In genomic region chr22:44325718-44326548, GRCh38 we compare ENCODE assay signal across 9 cellular contexts. TPM values are rescaled to one million over a fixed set of nuclear protein-coding genes. Genes with fewer than 3 reads are reported as not detected.
DNase-seq lines count a peak whose midpoint lies in the region; ATAC-seq, FAIRE-seq and TF ChIP-seq lines count a peak whose summit lies in the region.
"Had no signal": no experiment of that assay in that cellular context is flagged by ENCODE, and none has a peak within 500 bp of the region (broad histone marks: within the 10 kb centered on the region; RNA-seq: fewer than 3 reads in every experiment).

No MANE protein-coding gene starts in this region.

- ATAC-seq in WTC11 (no peak), HG03354 (IDR thresholded peaks at IDR 0.05; ENCODE audit: poor library complexity, severe bottlenecking, unreplicated experiment) (no peak)

- peaks cover 63% of the 10 kb centered on the region for H3K27me3 Mint-ChIP-seq in T-helper 1 cell treated with Interleukin-12 subunit alpha and Interleukin-12 subunit beta and Interleukin-4 antibody, amounts not matched to agents 30 μg/mL and 1 μg/mL, for 36 hours (ENCODE audit: low read depth)
- H3K27me3 Mint-ChIP-seq in activated naive CD8-positive, alpha-beta T cell treated with anti-CD3 and anti-CD28 coated beads for 36 hours = peaks cover 53% of the 10 kb centered on the region
- H3K27me3 Mint-ChIP-seq in WTC11 (ENCODE audit: low read depth) = peaks cover 17% of the 10 kb centered on the region

- peak overlapping the region; percentile 87 for H2AFZ ChIP-seq in keratinocyte (ENCODE audit: control insufficient read depth, low read length)

- peak overlapping the region; percentile 77 for H3K9ac ChIP-seq in keratinocyte (ENCODE audit: control insufficient read depth, extremely low read depth, insufficient read depth, low read length)

- peaks cover 8% of the 10 kb centered on the region for H3K4me1 ChIP-seq in keratinocyte (ENCODE audit: control insufficient read depth, extremely low read depth, insufficient read depth, low read length)

- no peaks in the 10 kb centered on the region for H3K79me2 ChIP-seq in keratinocyte (ENCODE audit: control insufficient read depth, insufficient read depth, low read length)

- H3K9me3 ChIP-seq in keratinocyte (ENCODE audit: control insufficient read depth, low read depth, low read length) = no peaks in the 10 kb centered on the region

- no peak for DNase-seq in T-helper 1 cell
- no peak for DNase-seq in activated naive CD8-positive, alpha-beta T cell treated with anti-CD3 and anti-CD28 coated beads for 36 hours
- DNase-seq in keratinocyte (ENCODE audit: low read depth, low spot score) = no peak
- DNase-seq in superior temporal gyrus (ENCODE audit: extremely low spot score) = peak; percentile 45
- no peak for DNase-seq in WTC11 (ENCODE audit: low spot score)
- DNase-seq in stimulated activated CD4-positive, alpha-beta T cell treated with anti-CD3 and anti-CD28 coated beads, Interleukin-4, amount 100 ng/mL, for 24 hours = no peak

- no peak for FAIRE-seq in keratinocyte (lab: Jason Lieb, UNC)
- FAIRE-seq: G401.6 had no signal

- CTCF ChIA-PET in WTC11 (lab: Charles Lee) = interaction anchor here (0.6 to 1.7 kb wide), 8 partner anchors 9 to 333 kb away, joined by 3 to 13 read pairs (median 3); no protein-coding TSS in a partner anchor

- dilution Hi-C loops in keratinocyte (cut with MboI; ENCODE audit: extremely low pct_ligation_motif_present, low sequenced_read_pairs) = no loop called here

- POLR2A ChIA-PET in WTC11 (lab: Charles Lee) = no interaction called here

- no peak overlapping the region for H3K27ac Mint-ChIP-seq in T-helper 1 cell treated with Interleukin-12 subunit alpha and Interleukin-12 subunit beta and Interleukin-4 antibody, amounts not matched to agents 30 μg/mL and 1 μg/mL, for 36 hours
- H3K27ac Mint-ChIP-seq in activated naive CD8-positive, alpha-beta T cell treated with anti-CD3 and anti-CD28 coated beads for 36 hours = no peak overlapping the region
- no peak overlapping the region for H3K27ac Mint-ChIP-seq in WTC11

- H3K27ac ChIP-seq in keratinocyte (ENCODE audit: control insufficient read depth, insufficient read depth, low read length) = no peak overlapping the region

- no peaks in the 10 kb centered on the region for H3K36me3 ChIP-seq in keratinocyte (ENCODE audit: control insufficient read depth in 2 of 2, extremely low read depth in 1 of 2, insufficient read depth in 2 of 2, low read length in 2 of 2)

- H3K4me1 Mint-ChIP-seq in T-helper 1 cell treated with Interleukin-12 subunit alpha and Interleukin-12 subunit beta and Interleukin-4 antibody, amounts not matched to agents 30 μg/mL and 1 μg/mL, for 36 hours (ENCODE audit: low read depth) = peaks cover 13% of the 10 kb centered on the region
- H3K4me1 Mint-ChIP-seq in activated naive CD8-positive, alpha-beta T cell treated with anti-CD3 and anti-CD28 coated beads for 36 hours = peaks cover 20% of the 10 kb centered on the region
- H3K4me1 Mint-ChIP-seq in WTC11 = peaks cover 34% of the 10 kb centered on the region

- H3K9me3 Mint-ChIP-seq in T-helper 1 cell treated with Interleukin-12 subunit alpha and Interleukin-12 subunit beta and Interleukin-4 antibody, amounts not matched to agents 30 μg/mL and 1 μg/mL, for 36 hours = no peaks in the 10 kb centered on the region
- H3K9me3 Mint-ChIP-seq in activated naive CD8-positive, alpha-beta T cell treated with anti-CD3 and anti-CD28 coated beads for 36 hours = no peaks in the 10 kb centered on the region
- H3K9me3 Mint-ChIP-seq in WTC11 = no peaks in the 10 kb centered on the region

- no peaks in the 10 kb centered on the region for H4K20me1 ChIP-seq in keratinocyte (ENCODE audit: control insufficient read depth, extremely low read depth, insufficient read depth, low read length)

- no peaks in the 10 kb centered on the region for H3K36me3 Mint-ChIP-seq in T-helper 1 cell treated with Interleukin-12 subunit alpha and Interleukin-12 subunit beta and Interleukin-4 antibody, amounts not matched to agents 30 μg/mL and 1 μg/mL, for 36 hours (ENCODE audit: low read depth)
- H3K36me3 Mint-ChIP-seq in activated naive CD8-positive, alpha-beta T cell treated with anti-CD3 and anti-CD28 coated beads for 36 hours = no peaks in the 10 kb centered on the region
- H3K36me3 Mint-ChIP-seq in WTC11 = no peaks in the 10 kb centered on the region

- no peaks in the 10 kb centered on the region for H3K9me1 ChIP-seq in keratinocyte (ENCODE audit: control insufficient read depth, extremely low read depth, insufficient read depth, low read length)

- peak; percentile 9 to 25 (median 20) for TF ChIP-seq CTCF in keratinocyte (optimal IDR thresholded peaks at IDR 0.05 in 1 of 3, IDR thresholded peaks at IDR 0.05 in 1 of 3, conservative IDR thresholded peaks at IDR 0.05 in 1 of 3; ENCODE audit: extremely low read depth in 1 of 3, insufficient read depth in 2 of 3, low read length in 3 of 3)
- no peak for TF ChIP-seq CTCF in WTC11 (IDR thresholded peaks at IDR 0.05)

- H3K4me2 ChIP-seq in keratinocyte (ENCODE audit: control insufficient read depth, extremely low read depth, insufficient read depth, low read depth, low read length) = peak overlapping the region; percentile 90

- H3K4me3 Mint-ChIP-seq in T-helper 1 cell treated with Interleukin-12 subunit alpha and Interleukin-12 subunit beta and Interleukin-4 antibody, amounts not matched to agents 30 μg/mL and 1 μg/mL, for 36 hours = peak overlapping the region; percentile 66
- peak overlapping the region; percentile 63 for H3K4me3 Mint-ChIP-seq in activated naive CD8-positive, alpha-beta T cell treated with anti-CD3 and anti-CD28 coated beads for 36 hours
- no peak overlapping the region for H3K4me3 Mint-ChIP-seq in WTC11

- H3K27me3 ChIP-seq in keratinocyte (ENCODE audit: control insufficient read depth, extremely low read depth, insufficient read depth, low read length) = peaks cover 52% of the 10 kb centered on the region

- peak overlapping the region; percentile 27 to 84 (median 81) for H3K4me3 ChIP-seq in keratinocyte (ENCODE audit: control insufficient read depth in 2 of 3, extremely low read depth in 1 of 3, insufficient read depth in 2 of 3, low read depth in 1 of 3, low read length in 3 of 3)

TF ChIP-seq in WTC11, 78 proteins besides CTCF, POLR2A, EP300 and RAD21:
- no peak for TF ChIP-seq ZBTB43 (CRISPR knock-in tag; IDR thresholded peaks at IDR 0.05)
- TF ChIP-seq ZNF121 (CRISPR knock-in tag; IDR thresholded peaks at IDR 0.05) = no peak
- TF ChIP-seq ZNF219 (CRISPR knock-in tag; IDR thresholded peaks at IDR 0.05; ENCODE audit: borderline replicate concordance) = no peak
- TF ChIP-seq ZNF138 (CRISPR knock-in tag; conservative IDR thresholded peaks at IDR 0.05) = no peak
- TF ChIP-seq ZSCAN18 (CRISPR knock-in tag; IDR thresholded peaks at IDR 0.05) = no peak
- TF ChIP-seq SP1 (CRISPR knock-in tag; conservative IDR thresholded peaks at IDR 0.05) = no peak

RNA-seq across cellular contexts. Expression of gene SHISAL1, which starts 13.2 kb away (rescaled TPM):
- total RNA-seq in activated naive CD8-positive, alpha-beta T cell treated with anti-CD3 and anti-CD28 coated beads for 36 hours = not detected
- polyA plus RNA-seq in keratinocyte = 0.18 to 1.5 TPM (median 0.24 TPM) in 3 replicates
- 0.11 TPM for polyA plus RNA-seq in keratinocyte (2011; ENCODE audit: low read depth)
- 0.36 and 0.40 TPM in 2 replicates for polyA plus RNA-seq in keratinocyte (2011; cell fraction: cytosol; rRNA removed)
- 1.6 and 2.2 TPM in 2 replicates for polyA plus RNA-seq in keratinocyte (2011; cell fraction: nucleus; rRNA removed)
- 0.15 and 0.34 TPM in 2 replicates for polyA plus RNA-seq in keratinocyte (2012; ENCODE audit: low replicate concordance)
- polyA minus RNA-seq in keratinocyte = 0.29 to 2.3 TPM (median 0.30 TPM) in 3 replicates
- polyA minus RNA-seq in keratinocyte (2011; cell fraction: cytosol; rRNA and poly(A)+ RNA removed) = 0.58 TPM
- polyA minus RNA-seq in keratinocyte (2011; cell fraction: nucleus; rRNA and poly(A)+ RNA removed) = 1.3 and 2.6 TPM in 2 replicates
- total RNA-seq in WTC11 (2021) = 1.8 to 2.7 TPM (median 1.8 TPM) in 3 replicates
